ENCODE assay signal across 1 cellular context in the genomic region with DNA sequence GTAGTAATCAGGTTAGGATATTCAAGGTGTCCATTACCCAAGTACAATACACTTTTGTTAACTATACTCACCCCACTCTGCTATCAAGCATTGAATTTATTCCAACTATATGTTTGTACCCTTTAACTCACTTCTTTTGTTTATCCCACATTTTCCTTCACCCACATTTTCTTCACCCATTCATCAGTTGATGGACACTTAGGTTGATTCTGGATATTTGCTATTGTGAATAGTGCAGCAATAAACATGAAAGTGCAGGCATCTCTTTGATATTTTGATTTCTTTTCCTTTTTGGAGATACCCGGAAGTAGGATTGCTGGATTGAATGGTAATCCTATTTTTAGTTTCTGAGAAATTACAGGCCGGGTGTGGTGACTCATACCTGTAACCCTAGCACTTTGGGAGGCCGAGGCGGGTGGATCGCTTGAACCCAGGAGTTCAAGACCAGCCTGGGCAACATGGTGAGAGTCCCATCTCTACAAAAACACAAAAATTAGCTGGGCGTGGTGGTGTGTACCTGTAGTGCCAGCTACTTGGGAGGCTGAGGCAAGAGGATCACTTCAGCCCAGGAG.
A peak's percentile ranks its signal among the peaks of the same experiment; 100 is the strongest.
TF ChIP-seq lines count a peak whose summit lies in the region.

No MANE protein-coding gene starts in this region.

TF ChIP-seq in A549, 52 proteins besides CTCF, POLR2A, EP300 and RAD21:
- TF ChIP-seq, protein P1, sequence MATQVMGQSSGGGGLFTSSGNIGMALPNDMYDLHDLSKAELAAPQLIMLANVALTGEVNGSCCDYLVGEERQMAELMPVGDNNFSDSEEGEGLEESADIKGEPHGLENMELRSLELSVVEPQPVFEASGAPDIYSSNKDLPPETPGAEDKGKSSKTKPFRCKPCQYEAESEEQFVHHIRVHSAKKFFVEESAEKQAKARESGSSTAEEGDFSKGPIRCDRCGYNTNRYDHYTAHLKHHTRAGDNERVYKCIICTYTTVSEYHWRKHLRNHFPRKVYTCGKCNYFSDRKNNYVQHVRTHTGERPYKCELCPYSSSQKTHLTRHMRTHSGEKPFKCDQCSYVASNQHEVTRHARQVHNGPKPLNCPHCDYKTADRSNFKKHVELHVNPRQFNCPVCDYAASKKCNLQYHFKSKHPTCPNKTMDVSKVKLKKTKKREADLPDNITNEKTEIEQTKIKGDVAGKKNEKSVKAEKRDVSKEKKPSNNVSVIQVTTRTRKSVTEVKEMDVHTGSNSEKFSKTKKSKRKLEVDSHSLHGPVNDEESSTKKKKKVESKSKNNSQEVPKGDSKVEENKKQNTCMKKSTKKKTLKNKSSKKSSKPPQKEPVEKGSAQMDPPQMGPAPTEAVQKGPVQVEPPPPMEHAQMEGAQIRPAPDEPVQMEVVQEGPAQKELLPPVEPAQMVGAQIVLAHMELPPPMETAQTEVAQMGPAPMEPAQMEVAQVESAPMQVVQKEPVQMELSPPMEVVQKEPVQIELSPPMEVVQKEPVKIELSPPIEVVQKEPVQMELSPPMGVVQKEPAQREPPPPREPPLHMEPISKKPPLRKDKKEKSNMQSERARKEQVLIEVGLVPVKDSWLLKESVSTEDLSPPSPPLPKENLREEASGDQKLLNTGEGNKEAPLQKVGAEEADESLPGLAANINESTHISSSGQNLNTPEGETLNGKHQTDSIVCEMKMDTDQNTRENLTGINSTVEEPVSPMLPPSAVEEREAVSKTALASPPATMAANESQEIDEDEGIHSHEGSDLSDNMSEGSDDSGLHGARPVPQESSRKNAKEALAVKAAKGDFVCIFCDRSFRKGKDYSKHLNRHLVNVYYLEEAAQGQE (IDR thresholded peaks at IDR 0.05): no peak
- TF ChIP-seq, protein P2, sequence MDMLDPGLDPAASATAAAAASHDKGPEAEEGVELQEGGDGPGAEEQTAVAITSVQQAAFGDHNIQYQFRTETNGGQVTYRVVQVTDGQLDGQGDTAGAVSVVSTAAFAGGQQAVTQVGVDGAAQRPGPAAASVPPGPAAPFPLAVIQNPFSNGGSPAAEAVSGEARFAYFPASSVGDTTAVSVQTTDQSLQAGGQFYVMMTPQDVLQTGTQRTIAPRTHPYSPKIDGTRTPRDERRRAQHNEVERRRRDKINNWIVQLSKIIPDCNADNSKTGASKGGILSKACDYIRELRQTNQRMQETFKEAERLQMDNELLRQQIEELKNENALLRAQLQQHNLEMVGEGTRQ (IDR thresholded peaks at IDR 0.05): no peak
- no peak for TF ChIP-seq FOSL2 (IDR thresholded peaks at IDR 0.05)
- TF ChIP-seq FOSL2 (CRISPR knock-in tag; IDR thresholded peaks at IDR 0.05): peak; percentile 43; the same call in 1 of the 2 replicates
- TF ChIP-seq EHMT2 (IDR thresholded peaks at IDR 0.05; ENCODE audit: low read depth): no peak
- TF ChIP-seq CEBPB (IDR thresholded peaks at IDR 0.05): no peak
- no peak for TF ChIP-seq CHD2 (IDR thresholded peaks at IDR 0.05; ENCODE audit: low read length, partially characterized antibody)
